1 cellular context compared by ENCODE assay signal in the genomic region with DNA sequence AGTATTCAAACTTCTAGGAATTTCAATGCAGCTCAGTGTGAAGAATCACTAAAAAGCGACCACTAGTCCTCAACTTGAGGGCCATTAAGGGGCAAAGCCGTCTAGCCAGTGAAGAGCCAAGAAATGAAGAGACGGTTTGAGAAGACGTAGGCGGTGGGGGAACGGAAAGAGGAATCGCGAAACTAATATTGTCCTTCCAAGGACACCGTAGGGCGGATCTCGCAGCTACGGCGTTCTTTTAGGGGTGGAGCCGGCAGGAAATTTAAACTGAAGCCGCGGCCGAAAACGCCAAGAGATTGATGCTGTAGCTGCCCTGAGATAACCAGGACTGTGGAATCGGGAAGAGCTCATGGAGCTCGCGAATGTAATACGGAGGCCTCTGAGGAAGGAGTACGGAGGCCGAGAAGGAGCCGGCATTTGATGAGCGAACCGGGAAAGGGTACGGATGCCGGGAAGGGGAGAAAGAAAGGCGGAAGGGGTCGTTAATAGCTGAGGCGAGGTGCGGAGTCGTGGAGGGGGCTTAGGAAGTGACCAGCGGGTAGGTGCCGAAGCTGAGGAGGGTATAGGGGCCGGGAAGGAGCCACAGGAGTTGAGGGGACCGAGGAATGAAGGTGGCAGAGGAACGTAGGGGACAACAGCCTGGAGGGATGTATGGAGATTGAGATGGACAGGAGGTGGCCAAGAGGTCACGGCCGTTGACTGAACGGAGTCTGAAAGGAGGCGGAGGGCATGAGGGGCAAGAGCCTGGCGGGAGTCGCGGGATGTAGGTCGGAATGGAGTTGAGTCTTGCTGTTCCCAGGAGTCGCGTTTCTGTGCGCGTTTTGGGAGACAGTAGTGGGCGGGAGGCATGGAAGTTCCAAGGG.
TF ChIP-seq lines count a peak whose summit lies in the region.

A gene with protein sequence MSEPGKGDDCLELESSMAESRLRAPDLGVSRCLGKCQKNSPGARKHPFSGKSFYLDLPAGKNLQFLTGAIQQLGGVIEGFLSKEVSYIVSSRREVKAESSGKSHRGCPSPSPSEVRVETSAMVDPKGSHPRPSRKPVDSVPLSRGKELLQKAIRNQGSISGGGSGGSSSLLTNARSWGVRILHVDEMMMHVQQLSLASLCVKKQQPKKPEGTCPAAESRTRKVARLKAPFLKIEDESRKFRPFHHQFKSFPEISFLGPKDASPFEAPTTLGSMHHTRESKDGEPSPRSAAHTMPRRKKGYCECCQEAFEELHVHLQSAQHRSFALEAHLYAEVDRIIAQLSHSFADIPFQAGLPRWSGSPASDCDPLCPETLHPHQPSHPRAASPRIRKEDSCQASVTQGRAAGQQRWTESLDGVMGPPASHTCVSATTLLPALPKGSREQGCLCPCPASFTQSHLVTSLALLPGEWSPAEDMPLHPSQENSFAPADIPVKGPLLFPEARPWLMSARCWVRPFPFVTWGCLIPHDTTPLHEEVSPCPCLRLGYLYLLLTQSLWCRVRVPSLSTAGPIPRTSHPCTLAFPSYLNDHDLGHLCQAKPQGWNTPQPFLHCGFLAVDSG (plus strand): TSS at position 265 of the 863 bp plus-strand sequence. CDS start 156 bp downstream, at position 421.

TF ChIP-seq in K562, 482 proteins besides CTCF, POLR2A, EP300 and RAD21 (continued from another document):
- TF ChIP-seq, protein P1, sequence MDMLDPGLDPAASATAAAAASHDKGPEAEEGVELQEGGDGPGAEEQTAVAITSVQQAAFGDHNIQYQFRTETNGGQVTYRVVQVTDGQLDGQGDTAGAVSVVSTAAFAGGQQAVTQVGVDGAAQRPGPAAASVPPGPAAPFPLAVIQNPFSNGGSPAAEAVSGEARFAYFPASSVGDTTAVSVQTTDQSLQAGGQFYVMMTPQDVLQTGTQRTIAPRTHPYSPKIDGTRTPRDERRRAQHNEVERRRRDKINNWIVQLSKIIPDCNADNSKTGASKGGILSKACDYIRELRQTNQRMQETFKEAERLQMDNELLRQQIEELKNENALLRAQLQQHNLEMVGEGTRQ (CRISPR knock-in tag; IDR thresholded peaks at IDR 0.05), result no peak
- TF ChIP-seq ZNF644 (tag; IDR thresholded peaks at IDR 0.05; ENCODE audit: low read depth), result no peak
- TF ChIP-seq NCOA2 (IDR thresholded peaks at IDR 0.05; ENCODE audit: partially characterized antibody in 2 of 2), result peak in 1 of 2 experiments; percentile 94
- TF ChIP-seq HEY1 (CRISPR knock-in tag; IDR thresholded peaks at IDR 0.05; ENCODE audit: borderline replicate concordance), result no peak
- peak; percentile 68; the same call in 1 of the 2 replicates for TF ChIP-seq NBN (IDR thresholded peaks at IDR 0.05; ENCODE audit: low read depth)
- peak; percentile 70 for TF ChIP-seq TRIM28 (IDR thresholded peaks at IDR 0.05)
- no peak for TF ChIP-seq NELFE (IDR thresholded peaks at IDR 0.05; ENCODE audit: insufficient read depth, insufficient read length)
- TF ChIP-seq SAP30 (IDR thresholded peaks at IDR 0.05; ENCODE audit: borderline replicate concordance, insufficient read depth, low read depth, low read length, poor library complexity, severe bottlenecking), result peak; percentile 97
- TF ChIP-seq, protein P2, sequence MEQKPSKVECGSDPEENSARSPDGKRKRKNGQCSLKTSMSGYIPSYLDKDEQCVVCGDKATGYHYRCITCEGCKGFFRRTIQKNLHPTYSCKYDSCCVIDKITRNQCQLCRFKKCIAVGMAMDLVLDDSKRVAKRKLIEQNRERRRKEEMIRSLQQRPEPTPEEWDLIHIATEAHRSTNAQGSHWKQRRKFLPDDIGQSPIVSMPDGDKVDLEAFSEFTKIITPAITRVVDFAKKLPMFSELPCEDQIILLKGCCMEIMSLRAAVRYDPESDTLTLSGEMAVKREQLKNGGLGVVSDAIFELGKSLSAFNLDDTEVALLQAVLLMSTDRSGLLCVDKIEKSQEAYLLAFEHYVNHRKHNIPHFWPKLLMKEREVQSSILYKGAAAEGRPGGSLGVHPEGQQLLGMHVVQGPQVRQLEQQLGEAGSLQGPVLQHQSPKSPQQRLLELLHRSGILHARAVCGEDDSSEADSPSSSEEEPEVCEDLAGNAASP (IDR thresholded peaks at IDR 0.05), result no peak
- TF ChIP-seq, protein P3, sequence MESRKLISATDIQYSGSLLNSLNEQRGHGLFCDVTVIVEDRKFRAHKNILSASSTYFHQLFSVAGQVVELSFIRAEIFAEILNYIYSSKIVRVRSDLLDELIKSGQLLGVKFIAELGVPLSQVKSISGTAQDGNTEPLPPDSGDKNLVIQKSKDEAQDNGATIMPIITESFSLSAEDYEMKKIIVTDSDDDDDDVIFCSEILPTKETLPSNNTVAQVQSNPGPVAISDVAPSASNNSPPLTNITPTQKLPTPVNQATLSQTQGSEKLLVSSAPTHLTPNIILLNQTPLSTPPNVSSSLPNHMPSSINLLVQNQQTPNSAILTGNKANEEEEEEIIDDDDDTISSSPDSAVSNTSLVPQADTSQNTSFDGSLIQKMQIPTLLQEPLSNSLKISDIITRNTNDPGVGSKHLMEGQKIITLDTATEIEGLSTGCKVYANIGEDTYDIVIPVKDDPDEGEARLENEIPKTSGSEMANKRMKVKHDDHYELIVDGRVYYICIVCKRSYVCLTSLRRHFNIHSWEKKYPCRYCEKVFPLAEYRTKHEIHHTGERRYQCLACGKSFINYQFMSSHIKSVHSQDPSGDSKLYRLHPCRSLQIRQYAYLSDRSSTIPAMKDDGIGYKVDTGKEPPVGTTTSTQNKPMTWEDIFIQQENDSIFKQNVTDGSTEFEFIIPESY (CRISPR knock-in tag; IDR thresholded peaks at IDR 0.05), result no peak; the same call in 1 of the 2 replicates
- TF ChIP-seq CBFB (CRISPR knock-in tag; IDR thresholded peaks at IDR 0.05), result no peak
